ENCODE assay signal across 1 cellular context in the genomic region with DNA sequence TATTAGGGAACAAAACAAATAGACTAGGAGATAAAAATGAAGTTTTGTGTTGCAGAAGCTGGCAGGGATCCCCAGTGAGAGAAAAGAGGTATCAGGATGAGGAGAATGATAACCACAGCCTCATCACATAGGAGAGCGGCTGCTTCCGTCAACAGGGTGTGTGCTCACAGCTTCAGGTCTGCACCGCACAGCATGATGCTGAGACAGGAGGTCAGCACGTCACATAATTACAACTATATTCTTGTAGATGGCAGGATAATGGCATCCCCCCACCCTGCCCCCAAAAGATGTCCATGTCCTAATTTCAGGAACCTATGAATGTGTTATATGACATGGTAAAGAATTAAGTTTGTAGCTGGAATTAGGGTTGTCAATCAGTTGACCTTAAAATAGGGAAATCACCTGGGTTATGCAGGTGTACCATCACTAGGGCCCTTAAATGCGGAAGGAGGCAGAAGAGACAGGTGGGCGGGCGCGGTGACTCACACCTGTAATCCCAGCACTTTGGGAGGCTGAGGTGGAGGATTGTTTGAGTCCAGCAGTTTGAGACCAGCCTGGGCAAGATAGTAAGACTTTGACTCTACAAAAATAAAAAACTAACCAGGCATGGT.
TF ChIP-seq lines count a peak whose summit lies in the region.

No MANE protein-coding gene starts in this region.

TF ChIP-seq in IMR-90, 13 proteins besides CTCF, POLR2A, EP300 and RAD21:
- TF ChIP-seq MXI1 (IDR thresholded peaks at IDR 0.05; ENCODE audit: borderline replicate concordance, low read depth, low read length): no peak
- TF ChIP-seq CHD1 (IDR thresholded peaks at IDR 0.05; ENCODE audit: low read depth, low read length): no peak
- no peak for TF ChIP-seq RFX5 (IDR thresholded peaks at IDR 0.05; ENCODE audit: low read depth, low read length)
- no peak for TF ChIP-seq NFE2L2 (IDR thresholded peaks at IDR 0.05; ENCODE audit: low read depth, low read length)
- TF ChIP-seq MAFK (IDR thresholded peaks at IDR 0.05; ENCODE audit: low read depth, low read length): no peak
